Comparison of ENCODE assay signal across 8 cellular contexts in genomic region chr1:204077979-204078696, GRCh38. TPM values are rescaled to one million over a fixed set of nuclear protein-coding genes. Genes with fewer than 3 reads are reported as not detected.
DNase-seq lines count a peak whose midpoint lies in the region; TF ChIP-seq lines count a peak whose summit lies in the region.
"Had no signal": no experiment of that assay in that cellular context is flagged by ENCODE, and none has a peak within 500 bp of the region (broad histone marks: within the 10 kb centered on the region; RNA-seq: fewer than 3 reads in every experiment).

No MANE protein-coding gene starts in this region.

- peak overlapping the region; percentile 89 to 95 for H3K27ac ChIP-seq in tibial artery
- H3K27ac ChIP-seq in GM23248, result no peak overlapping the region
- H3K27ac ChIP-seq: HL-60 had no signal

- no peaks in the 10 kb centered on the region for H3K36me3 Mint-ChIP-seq in activated T-cell treated with anti-CD3 and anti-CD28 coated beads, Interleukin-2, amount 50 U/mL, for 24 hours (ENCODE audit: low read depth)

- peaks cover 19% of the 10 kb centered on the region for H3K4me1 Mint-ChIP-seq in activated T-cell treated with anti-CD3 and anti-CD28 coated beads, Interleukin-2, amount 50 U/mL, for 24 hours (ENCODE audit: low read depth)

- no peak overlapping the region for H2AFZ ChIP-seq in GM23248

- no peak overlapping the region for H3K4me3 Mint-ChIP-seq in activated T-cell treated with anti-CD3 and anti-CD28 coated beads, Interleukin-2, amount 50 U/mL, for 24 hours

- H3K27ac Mint-ChIP-seq in activated T-cell treated with anti-CD3 and anti-CD28 coated beads, Interleukin-2, amount 50 U/mL, for 24 hours, result no peak overlapping the region

- H3K9me2 ChIP-seq in GM23248 (ENCODE audit: insufficient read depth), result no peaks in the 10 kb centered on the region

- H3K27me3 ChIP-seq in tibial artery (no peaks in the 10 kb centered on the region), GM23248 (replicated peaks; ENCODE audit: insufficient read depth) (no peaks in the 10 kb centered on the region)

- no peak for TF ChIP-seq CTCF in tibial artery (IDR thresholded peaks at IDR 0.05)

- H3K36me3 ChIP-seq in tibial artery, result no peaks in the 10 kb centered on the region
- no peaks in the 10 kb centered on the region for H3K36me3 ChIP-seq in GM23248 (ENCODE audit: low read depth)

- DNase-seq in NCI-H1436 (lab: John Stamatoyannopoulos, UW), result peak; percentile 43
- DNase-seq in anterior cingulate cortex (lab: John Stamatoyannopoulos, UW), result peak in 32 of 58 donors; percentile 12 to 71 (median 37)
- DNase-seq in islet precursor cell, result peak; percentile 68
- peak in 1 of 2 donors; percentile 71 for DNase-seq in tibial artery
- DNase-seq in GM23248, result no peak
- DNase-seq in activated T-cell treated with anti-CD3 and anti-CD28 coated beads, Interleukin-2, amount 50 U/mL, for 24 hours, result no peak
- DNase-seq in SIG-M5 treated with dmso at 0.1 percent for 504 hours (lab: John Stamatoyannopoulos, UW; ENCODE audit: unreplicated experiment), result no peak

- no peaks in the 10 kb centered on the region for H3F3A ChIP-seq in GM23248 (ENCODE audit: insufficient read depth)

- H3K9me3 Mint-ChIP-seq in activated T-cell treated with anti-CD3 and anti-CD28 coated beads, Interleukin-2, amount 50 U/mL, for 24 hours, result no peaks in the 10 kb centered on the region

- H3K4me1 ChIP-seq in tibial artery (peaks cover 5 to 81% (median 76%) of the 10 kb centered on the region in 4 donors), GM23248 (ENCODE audit: insufficient read depth) (peaks cover 25% of the 10 kb centered on the region)

- WGBS in GM23248 (ENCODE audit: low coverage in 1 of 2, low lambda C conversion rate in 2 of 2, missing lambda C conversion rate in 2 of 2), 2 experiments, result 75 to 78% methylated on average over 17 of the region's 17 CpGs

- no peak overlapping the region for H3K4me2 ChIP-seq in GM23248 (ENCODE audit: unreplicated experiment)

- intact Hi-C loops in tibial artery (cut with DNase I; ENCODE audit: low total_unique reads), result loop anchor here (5.0 kb wide), 1 partner anchor 211 kb away; no protein-coding TSS in a partner anchor

- in situ Hi-C loops in GM23248 (cut with MboI), result no loop called here

- H3K9me3 ChIP-seq in tibial artery (no peaks in the 10 kb centered on the region), GM23248 (ENCODE audit: low read depth) (no peaks in the 10 kb centered on the region)

- no peaks in the 10 kb centered on the region for H4K20me1 ChIP-seq in GM23248 (ENCODE audit: insufficient read depth)

- peaks cover 58% of the 10 kb centered on the region for H3K27me3 Mint-ChIP-seq in activated T-cell treated with anti-CD3 and anti-CD28 coated beads, Interleukin-2, amount 50 U/mL, for 24 hours

- H3K79me2 ChIP-seq in GM23248 (ENCODE audit: insufficient read depth), result peaks cover 78% of the 10 kb centered on the region

- H3K9ac ChIP-seq in GM23248, result no peak overlapping the region

- H3K4me3 ChIP-seq in tibial artery (peak overlapping the region; percentile 6 to 25), GM23248 (no peak overlapping the region)

RNA-seq across cellular contexts. Expression of gene SOX13, which starts 5.2 kb away (rescaled TPM):
- 5.5 and 5.8 TPM in 2 replicates for total RNA-seq in GM23248 (2014; rRNA removed; shearing (Covaris generic))
- polyA plus RNA-seq in GM23248 (2016; fragmentation: Nextera tagmentation; extraction: Ambion mirVana), result 3.0 and 3.1 TPM in 2 replicates

Comparison
In these comparisons a context has a peak if more than half of its experiments do, and no peak if none do; other contexts are left out.
1. DNase-seq: peak in NCI-H1436 (single experiment), anterior cingulate cortex (32 of 58) and islet precursor cell (single experiment); none in GM23248 (single experiment), activated T-cell treated with anti-CD3 and anti-CD28 coated beads, Interleukin-2, amount 50 U/mL, for 24 hours (single experiment) and SIG-M5 treated with dmso at 0.1 percent for 504 hours (single experiment).